Comparison of ENCODE assay signal across 29 cellular contexts in the genomic region with DNA sequence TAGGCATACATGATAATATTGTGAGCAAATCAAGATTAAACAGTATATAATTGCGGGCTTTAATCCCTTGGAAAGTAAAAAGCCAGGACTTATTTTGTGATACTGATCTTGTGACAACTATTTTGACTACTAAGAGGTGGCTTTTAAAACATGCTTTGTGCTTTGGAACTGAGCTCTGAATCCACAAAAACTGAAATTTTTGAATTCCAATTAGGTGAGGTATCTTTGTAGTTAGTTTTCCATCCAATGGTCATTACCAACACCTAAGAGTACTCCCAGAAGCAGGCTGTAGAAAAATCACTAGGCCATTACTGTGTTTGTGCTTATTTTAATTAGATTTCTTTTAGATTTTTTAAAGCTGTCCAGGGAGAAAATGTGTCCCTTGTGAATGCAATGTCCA.
"Had no signal": no experiment of that assay in that cellular context is flagged by ENCODE, and none has a peak within 500 bp of the region (broad histone marks: within the 10 kb centered on the region; RNA-seq: fewer than 3 reads in every experiment).

No MANE protein-coding gene starts in this region.

- H3K27me3 Mint-ChIP-seq: natural killer cell treated with Interleukin-12 subunit alpha and Interleukin-12 subunit beta and Interleukin-15 and Interleukin-18, amount 100 ng/mL, for 72 hours; stimulated activated naive B cell treated with anti-CD40 and anti-IgM and Interleukin-4, amounts not matched to agents 10 μg/mL and 1 μg/mL and 100 μg/mL, for 72 hours had no signal

- DNase-seq: hippocampal formation; kidney glomerular epithelial cell; left colon; left lung; lower lobe of right lung; mammary epithelial cell; midbrain; mucosa of descending colon; naive thymus-derived CD4-positive, alpha-beta T cell; pancreas; posterior cingulate gyrus; retina; right cardiac atrium; stimulated activated CD4-positive, alpha-beta T cell treated with anti-CD3 and anti-CD28 coated beads, Interleukin-12 subunit alpha, Interleukin-12 subunit beta, amount 100 ng/mL, for 4 hours; stimulated activated CD4-positive, alpha-beta T cell treated with anti-CD3 and anti-CD28 coated beads, Interleukin-15, amount 100 ng/mL, for 24 hours; stimulated activated CD4-positive, alpha-beta T cell treated with anti-CD3 and anti-CD28 coated beads, Interleukin-2, amount 100 ng/mL, for 24 hours; stimulated activated CD4-positive, alpha-beta T cell treated with anti-CD3 and anti-CD28 coated beads, Interleukin-4, amount 100 ng/mL, for 1 hour; stimulated activated naive B cell treated with anti-CD40 and anti-IgM and Interleukin-4, amounts not matched to agents 10 μg/mL and 1 μg/mL and 100 μg/mL, for 72 hours; stimulated activated naive CD8-positive, alpha-beta T cell treated with anti-CD3 and anti-CD28 coated beads, Interleukin-15, Interleukin-2, amounts not matched to agents 100 U/mL and 50 U/mL, for 24 hours; stomach; testis; tibial artery; upper lobe of right lung had no signal

- ATAC-seq: left colon; left lung; lower lobe of right lung; mucosa of descending colon; naive thymus-derived CD4-positive, alpha-beta T cell; natural killer cell treated with Interleukin-12 subunit alpha and Interleukin-12 subunit beta and Interleukin-15 and Interleukin-18, amount 100 ng/mL, for 72 hours; pancreas; right cardiac atrium; sciatic nerve; stimulated activated naive B cell treated with anti-CD40 and anti-IgM and Interleukin-4, amounts not matched to agents 10 μg/mL and 1 μg/mL and 100 μg/mL, for 72 hours; stimulated activated naive CD8-positive, alpha-beta T cell treated with anti-CD3 and anti-CD28 coated beads, Interleukin-15, Interleukin-2, amounts not matched to agents 100 U/mL and 50 U/mL, for 24 hours; upper lobe of right lung had no signal

- H3K4me3 ChIP-seq: left lung, lower lobe of right lung, mucosa of descending colon, pancreas, prostate gland, skin epidermis, stomach, testis, tibial artery, upper lobe of right lung had no signal

- H3K27me3 ChIP-seq: left lung, pancreas, testis, tibial artery, upper lobe of right lung had no signal

- H3K4me1 ChIP-seq: left lung, lower lobe of right lung, pancreas, prostate gland, stomach, testis, tibial artery, upper lobe of right lung had no signal

- H3K9me3 ChIP-seq: left lung, lower lobe of right lung, mucosa of descending colon, pancreas, prostate gland, stomach, testis, tibial artery, upper lobe of right lung had no signal

- H3K4me1 Mint-ChIP-seq: naive thymus-derived CD4-positive, alpha-beta T cell; stimulated activated naive B cell treated with anti-CD40 and anti-IgM and Interleukin-4, amounts not matched to agents 10 μg/mL and 1 μg/mL and 100 μg/mL, for 72 hours had no signal

- H3K27ac Mint-ChIP-seq: naive thymus-derived CD4-positive, alpha-beta T cell; natural killer cell treated with Interleukin-12 subunit alpha and Interleukin-12 subunit beta and Interleukin-15 and Interleukin-18, amount 100 ng/mL, for 72 hours; stimulated activated naive B cell treated with anti-CD40 and anti-IgM and Interleukin-4, amounts not matched to agents 10 μg/mL and 1 μg/mL and 100 μg/mL, for 72 hours had no signal

- H3K36me3 ChIP-seq: left lung, lower lobe of right lung, pancreas, prostate gland, stomach, tibial artery, upper lobe of right lung had no signal

- H3K36me3 Mint-ChIP-seq: naive thymus-derived CD4-positive, alpha-beta T cell; natural killer cell treated with Interleukin-12 subunit alpha and Interleukin-12 subunit beta and Interleukin-15 and Interleukin-18, amount 100 ng/mL, for 72 hours; stimulated activated naive B cell treated with anti-CD40 and anti-IgM and Interleukin-4, amounts not matched to agents 10 μg/mL and 1 μg/mL and 100 μg/mL, for 72 hours had no signal

- H3K9me3 Mint-ChIP-seq: natural killer cell treated with Interleukin-12 subunit alpha and Interleukin-12 subunit beta and Interleukin-15 and Interleukin-18, amount 100 ng/mL, for 72 hours; stimulated activated naive B cell treated with anti-CD40 and anti-IgM and Interleukin-4, amounts not matched to agents 10 μg/mL and 1 μg/mL and 100 μg/mL, for 72 hours had no signal

- H3K4me3 Mint-ChIP-seq: naive thymus-derived CD4-positive, alpha-beta T cell; natural killer cell treated with Interleukin-12 subunit alpha and Interleukin-12 subunit beta and Interleukin-15 and Interleukin-18, amount 100 ng/mL, for 72 hours; stimulated activated naive B cell treated with anti-CD40 and anti-IgM and Interleukin-4, amounts not matched to agents 10 μg/mL and 1 μg/mL and 100 μg/mL, for 72 hours had no signal

- FAIRE-seq: keratinocyte, pancreas, urothelium cell line had no signal

- H3K27ac ChIP-seq: left lung, lower lobe of right lung, pancreas, prostate gland, skin epidermis, stomach, testis, tibial artery, upper lobe of right lung had no signal
